ENCODE assay signal across 36 cellular contexts in genomic region chr9:124035001-124035650, GRCh38. TPM values are rescaled to one million over a fixed set of nuclear protein-coding genes. Genes with fewer than 3 reads are reported as not detected.
"Had no signal": no experiment of that assay in that cellular context is flagged by ENCODE, and none has a peak within 500 bp of the region (broad histone marks: within the 10 kb centered on the region; RNA-seq: fewer than 3 reads in every experiment).

No MANE protein-coding gene starts in this region.

- H3K27me3 ChIP-seq: ascending aorta, Peyer's patch had no signal

- DNase-seq: activated CD4-positive, alpha-beta memory T cell treated with anti-CD3 and anti-CD28 coated beads, Interleukin-2, amount 10 ng/mL, durations not matched to agents 7 days and 5 days; activated CD4-positive, alpha-beta T cell treated with anti-CD3 and anti-CD28 coated beads for 1 hour; activated CD4-positive, alpha-beta T cell treated with anti-CD3 and anti-CD28 coated beads for 48 hours; activated CD4-positive, CD25-positive, alpha-beta regulatory T cell; activated CD8-positive, alpha-beta memory T cell treated with anti-CD3 and anti-CD28 coated beads for 24 hours; activated CD8-positive, alpha-beta memory T cell treated with anti-CD3 and anti-CD28 coated beads, Interleukin-2, amount 10 ng/mL, durations not matched to agents 7 days and 5 days; activated CD8-positive, alpha-beta memory T cell treated with anti-CD3 and anti-CD28 coated beads, Interleukin-2, amount 50 U/mL, for 48 hours; activated gamma-delta T cell treated with Interleukin-2 at 50 U/mL for 16 hours; activated naive CD4-positive, alpha-beta T cell treated with anti-CD3 and anti-CD28 coated beads for 36 hours; activated naive CD8-positive, alpha-beta T cell treated with anti-CD3 and anti-CD28 coated beads for 36 hours; activated T-cell treated with anti-CD3 and anti-CD28 coated beads, Interleukin-2, amount 50 U/mL, for 72 hours; amniotic stem cell; MM.1S; MV-4-11; NCI-H1092; NCI-H1436 treated with DMSO at 0.1 percent for 48 hours; NCI-H1694 treated with DMSO at 0.1 percent for 48 hours; NCI-H2029; NCI-H345; NCI-H510A; NCI-H526; NCI-H748 treated with DMSO at 0.1 percent for 48 hours; NK-92 treated with Interleukin-12 subunit alpha and Interleukin-12 subunit beta, amount 100 ng/mL, for 24 hours; PC-3; Peyer's patch; RPMI8226; SIG-M5; T1000; WERI-Rb-1 had no signal

- H3K9ac ChIP-seq: KMS-11 had no signal

- H3K9me3 ChIP-seq: ascending aorta, Peyer's patch had no signal

- H3K4me1 ChIP-seq: ascending aorta had no signal

- H3K27ac Mint-ChIP-seq: activated CD4-positive, alpha-beta memory T cell treated with anti-CD3 and anti-CD28 coated beads, Interleukin-2, amount 10 ng/mL, durations not matched to agents 7 days and 5 days; activated CD8-positive, alpha-beta memory T cell treated with anti-CD3 and anti-CD28 coated beads, Interleukin-2, amount 10 ng/mL, durations not matched to agents 7 days and 5 days; activated naive CD4-positive, alpha-beta T cell treated with anti-CD3 and anti-CD28 coated beads for 36 hours; activated naive CD8-positive, alpha-beta T cell treated with anti-CD3 and anti-CD28 coated beads for 36 hours; activated T-cell treated with anti-CD3 and anti-CD28 coated beads, Interleukin-2, amount 50 U/mL, for 72 hours; activated T-helper 17 cell treated with anti-CD3 and anti-CD28 coated beads, Interleukin-2, amount 50 U/mL, for 72 hours had no signal

- ATAC-seq: activated CD8-positive, alpha-beta memory T cell treated with anti-CD3 and anti-CD28 coated beads, Interleukin-2, amount 10 ng/mL, durations not matched to agents 7 days and 5 days; activated T-cell treated with anti-CD3 and anti-CD28 coated beads, Interleukin-2, amount 50 U/mL, for 72 hours; activated T-helper 17 cell treated with anti-CD3 and anti-CD28 coated beads, Interleukin-2, amount 50 U/mL, for 72 hours; PC-3 had no signal

- H3K36me3 ChIP-seq: ascending aorta, cardiac muscle cell, Peyer's patch, WERI-Rb-1 had no signal

- H3K9me3 Mint-ChIP-seq: activated CD4-positive, alpha-beta memory T cell treated with anti-CD3 and anti-CD28 coated beads, Interleukin-2, amount 10 ng/mL, durations not matched to agents 7 days and 5 days; activated naive CD4-positive, alpha-beta T cell treated with anti-CD3 and anti-CD28 coated beads for 36 hours; activated naive CD8-positive, alpha-beta T cell treated with anti-CD3 and anti-CD28 coated beads for 36 hours; activated T-cell treated with anti-CD3 and anti-CD28 coated beads, Interleukin-2, amount 50 U/mL, for 72 hours; activated T-helper 17 cell treated with anti-CD3 and anti-CD28 coated beads, Interleukin-2, amount 50 U/mL, for 72 hours had no signal

- H3K4me2 ChIP-seq: KMS-11 had no signal

- H3K36me3 Mint-ChIP-seq: activated CD8-positive, alpha-beta memory T cell treated with anti-CD3 and anti-CD28 coated beads, Interleukin-2, amount 10 ng/mL, durations not matched to agents 7 days and 5 days; activated naive CD8-positive, alpha-beta T cell treated with anti-CD3 and anti-CD28 coated beads for 36 hours had no signal

- H3K27ac ChIP-seq: ascending aorta, cardiac muscle cell, KMS-11, Peyer's patch, WERI-Rb-1 had no signal

- H3K4me3 Mint-ChIP-seq: activated CD4-positive, alpha-beta memory T cell treated with anti-CD3 and anti-CD28 coated beads, Interleukin-2, amount 10 ng/mL, durations not matched to agents 7 days and 5 days; activated CD8-positive, alpha-beta memory T cell treated with anti-CD3 and anti-CD28 coated beads, Interleukin-2, amount 10 ng/mL, durations not matched to agents 7 days and 5 days; activated naive CD4-positive, alpha-beta T cell treated with anti-CD3 and anti-CD28 coated beads for 36 hours; activated naive CD8-positive, alpha-beta T cell treated with anti-CD3 and anti-CD28 coated beads for 36 hours; activated T-cell treated with anti-CD3 and anti-CD28 coated beads, Interleukin-2, amount 50 U/mL, for 72 hours; activated T-helper 17 cell treated with anti-CD3 and anti-CD28 coated beads, Interleukin-2, amount 50 U/mL, for 72 hours had no signal

- H3K4me3 ChIP-seq: ascending aorta, cardiac muscle cell, Peyer's patch had no signal

- H3K4me1 Mint-ChIP-seq: activated CD4-positive, alpha-beta memory T cell treated with anti-CD3 and anti-CD28 coated beads, Interleukin-2, amount 10 ng/mL, durations not matched to agents 7 days and 5 days; activated CD8-positive, alpha-beta memory T cell treated with anti-CD3 and anti-CD28 coated beads, Interleukin-2, amount 10 ng/mL, durations not matched to agents 7 days and 5 days had no signal

RNA-seq across cellular contexts. Expression of gene LHX2, which starts 23.6 kb away (rescaled TPM):
- total RNA-seq: activated CD4-positive, alpha-beta memory T cell treated with anti-CD3 and anti-CD28 coated beads, Interleukin-2, amount 10 ng/mL, durations not matched to agents 7 days and 5 days; activated CD8-positive, alpha-beta memory T cell treated with anti-CD3 and anti-CD28 coated beads, Interleukin-2, amount 10 ng/mL, durations not matched to agents 7 days and 5 days; activated naive CD4-positive, alpha-beta T cell treated with anti-CD3 and anti-CD28 coated beads for 36 hours; activated naive CD8-positive, alpha-beta T cell treated with anti-CD3 and anti-CD28 coated beads for 36 hours; activated T-cell treated with anti-CD3 and anti-CD28 coated beads, Interleukin-2, amount 50 U/mL, for 72 hours; activated T-helper 17 cell treated with anti-CD3 and anti-CD28 coated beads, Interleukin-2, amount 50 U/mL, for 72 hours; ascending aorta; Peyer's patch; SK-MEL-5; T-helper 1 cell treated with Interleukin-12 subunit alpha and Interleukin-12 subunit beta and Interleukin-4 antibody, amounts not matched to agents 30 ng/mL and 1 ng/mL, for 36 hours; T-helper 2 cell treated with Interferon-gamma antibody and Interleukin-4, amounts not matched to agents 100 ng/mL and 5 ng/mL, for 36 hours had no signal
